In genomic region chr5:73825219-73825618, GRCh38 we compare ENCODE assay signal across 25 cellular contexts.
"Had no signal": no experiment of that assay in that cellular context is flagged by ENCODE, and none has a peak within 500 bp of the region (broad histone marks: within the 10 kb centered on the region; RNA-seq: fewer than 3 reads in every experiment).

No MANE protein-coding gene starts in this region.

- ATAC-seq: activated CD8-positive, alpha-beta T cell treated with anti-CD3 and anti-CD28 coated beads, Interleukin-2, amount 10 ng/mL, durations not matched to agents 7 days and 5 days; body of pancreas; left ventricle myocardium superior; sciatic nerve; stimulated activated effector memory CD8-positive, alpha-beta T cell treated with anti-CD3 and anti-CD28 coated beads, Interleukin-12 subunit alpha, Interleukin-12 subunit beta, amount 100 ng/mL, for 72 hours; stimulated activated naive CD8-positive, alpha-beta T cell treated with anti-CD3 and anti-CD28 coated beads, Interleukin-15, amount 100 ng/mL, for 72 hours; T-cell had no signal

- H3K4me3 ChIP-seq: body of pancreas, hepatocyte had no signal

- H3K27ac ChIP-seq: WERI-Rb-1 had no signal

- H3K9me3 ChIP-seq: body of pancreas had no signal

- H3K36me3 ChIP-seq: WERI-Rb-1 had no signal

- H3K27me3 ChIP-seq: body of pancreas, hepatocyte had no signal

- H3K4me2 ChIP-seq: hepatocyte had no signal

- H2AFZ ChIP-seq: hepatocyte had no signal

- DNase-seq: activated CD4-positive, alpha-beta T cell treated with anti-CD3 and anti-CD28 coated beads for 1 hour; activated CD4-positive, alpha-beta T cell treated with anti-CD3 and anti-CD28 coated beads, Interleukin-2, amount 50 U/mL, for 1 hour; activated CD8-positive, alpha-beta T cell treated with anti-CD3 and anti-CD28 coated beads, Interleukin-2, amount 10 ng/mL, durations not matched to agents 7 days and 5 days; activated gamma-delta T cell treated with Interleukin-2 at 50 U/mL for 16 hours; activated T-cell treated with anti-CD3 and anti-CD28 coated beads, Interleukin-2, amount 50 U/mL, for 1 hour; anterior cingulate cortex; body of pancreas; caudate nucleus; effector CD4-positive, alpha-beta T cell; foreskin melanocyte; immature natural killer cell; left ventricle myocardium superior; nephron progenitor cell; nucleus accumbens; small intestine; stimulated activated CD4-positive, alpha-beta T cell treated with anti-CD3 and anti-CD28 coated beads, Interleukin-2, amount 100 ng/mL, for 24 hours; stimulated activated naive CD8-positive, alpha-beta T cell treated with anti-CD3 and anti-CD28 coated beads, Interleukin-15, amount 100 ng/mL, for 72 hours; T-cell; trophoblast cell; WERI-Rb-1 had no signal

- H3K79me2 ChIP-seq: hepatocyte had no signal

- FAIRE-seq: endometrium, small intestine, TTC549 had no signal
